14 cellular contexts compared by ENCODE assay signal in genomic region chr12:25056486-25057130, GRCh38.
DNase-seq lines count a peak whose midpoint lies in the region; ATAC-seq, FAIRE-seq and TF ChIP-seq lines count a peak whose summit lies in the region.
"Had no signal": no experiment of that assay in that cellular context is flagged by ENCODE, and none has a peak within 500 bp of the region (broad histone marks: within the 10 kb centered on the region; RNA-seq: fewer than 3 reads in every experiment).

No MANE protein-coding gene starts in this region.

- ATAC-seq in CD4-positive, CD25-positive, alpha-beta regulatory T cell (ENCODE audit: low read depth in 2 of 2) = no peak

- H3K36me3 ChIP-seq in CD4-positive, CD25-positive, alpha-beta regulatory T cell (ENCODE audit: control insufficient read depth, insufficient read depth, low read length) = no peaks in the 10 kb centered on the region
- H3K36me3 ChIP-seq in BE2C (no peaks in the 10 kb centered on the region), ascending aorta (no peaks in the 10 kb centered on the region)
- H3K36me3 ChIP-seq: adrenal gland, ovary had no signal

- TF ChIP-seq POLR2A in GM12892 (IDR thresholded peaks at IDR 0.05; ENCODE audit: low read depth, low read length) = no peak

- peak overlapping the region; percentile 39 to 90 (median 73) for H3K4me3 Mint-ChIP-seq in CD4-positive, CD25-positive, alpha-beta regulatory T cell

- peaks cover 11% of the 10 kb centered on the region for H3K27me3 Mint-ChIP-seq in CD4-positive, CD25-positive, alpha-beta regulatory T cell

- H3K36me3 Mint-ChIP-seq in CD4-positive, CD25-positive, alpha-beta regulatory T cell = peaks cover 5% of the 10 kb centered on the region

- H3K9me3 ChIP-seq in CD4-positive, CD25-positive, alpha-beta regulatory T cell (ENCODE audit: control insufficient read depth in 2 of 2, low read length in 2 of 2) = no peaks in the 10 kb centered on the region
- H3K9me3 ChIP-seq in BE2C (no peaks in the 10 kb centered on the region; the same call in 1 of the 2 replicates), ascending aorta (no peaks in the 10 kb centered on the region)
- H3K9me3 ChIP-seq: adrenal gland, ovary had no signal

- TF ChIP-seq CTCF in BE2C (IDR thresholded peaks at IDR 0.05; ENCODE audit: low read depth, low read length) = no peak
- no peak for TF ChIP-seq CTCF in ascending aorta (IDR thresholded peaks at IDR 0.05)

- DNase-seq in CD4-positive, CD25-positive, alpha-beta regulatory T cell = no peak
- DNase-seq in GM12892 (ENCODE audit: insufficient read length) (no peak), NCI-H69 (lab: John Stamatoyannopoulos, UW) (peak; percentile 51), epithelial cell of prostate (ENCODE audit: low read depth, low spot score) (no peak), BE2C (no peak), cerebellar cortex (ENCODE audit: low spot score) (no peak), cortex of kidney (lab: John Stamatoyannopoulos, UW) (no peak), ascending aorta (ENCODE audit: low spot score in 2 of 2) (no peak)
- DNase-seq: activated CD4-positive, alpha-beta T cell treated with anti-CD3 and anti-CD28 coated beads for 1 hour; adrenal gland; effector CD8-positive, alpha-beta T cell; glutamatergic neuron; NCI-H345; ovary had no signal

- H3K4me1 Mint-ChIP-seq in CD4-positive, CD25-positive, alpha-beta regulatory T cell = peaks cover 22 to 67% (median 34%) of the 10 kb centered on the region in 4 donors

- peaks cover 0 to 2% (median 0%) of the 10 kb centered on the region in 7 donors for H3K9me3 Mint-ChIP-seq in CD4-positive, CD25-positive, alpha-beta regulatory T cell

- intact Hi-C loops in ascending aorta (cut with DNase I) = no loop called here

- no peak overlapping the region for H3K27ac ChIP-seq in CD4-positive, CD25-positive, alpha-beta regulatory T cell (ENCODE audit: insufficient read depth, low read length, poor library complexity, severe bottlenecking)
- H3K27ac ChIP-seq in epithelial cell of prostate = peak overlapping the region; percentile 89
- H3K27ac ChIP-seq in ascending aorta = no peak overlapping the region
- H3K27ac ChIP-seq: adrenal gland, ovary had no signal

- H3K27me3 ChIP-seq in CD4-positive, CD25-positive, alpha-beta regulatory T cell (ENCODE audit: control insufficient read depth, insufficient read depth, low read length) = no peaks in the 10 kb centered on the region
- H3K27me3 ChIP-seq in BE2C (no peaks in the 10 kb centered on the region; the same call in 1 of the 2 replicates), ascending aorta (no peaks in the 10 kb centered on the region)
- H3K27me3 ChIP-seq: adrenal gland, ovary had no signal

- no peak overlapping the region for H3K4me3 ChIP-seq in CD4-positive, CD25-positive, alpha-beta regulatory T cell (ENCODE audit: low read depth, low read length)
- H3K4me3 ChIP-seq in BE2C (ENCODE audit: low read depth, low read length) (no peak overlapping the region), ascending aorta (no peak overlapping the region)
- H3K4me3 ChIP-seq: adrenal gland, ovary had no signal

- FAIRE-seq in GM12892 (lab: Jason Lieb, UNC) = peak; percentile 67

- H3K4me1 ChIP-seq in CD4-positive, CD25-positive, alpha-beta regulatory T cell (ENCODE audit: control insufficient read depth, insufficient read depth, low read length, poor library complexity, severe bottlenecking) = peaks cover 34% of the 10 kb centered on the region
- H3K4me1 ChIP-seq in BE2C (no peaks in the 10 kb centered on the region), ascending aorta (peaks cover 0 to 2% of the 10 kb centered on the region in 2 donors)
- H3K4me1 ChIP-seq: adrenal gland had no signal

- H3K27ac Mint-ChIP-seq in CD4-positive, CD25-positive, alpha-beta regulatory T cell = peak overlapping the region; percentile 22 to 83 (median 80)
